In genomic region chr2:148875387-148876051, GRCh38 we compare ENCODE assay signal across 8 cellular contexts. TPM values are rescaled to one million over a fixed set of nuclear protein-coding genes. Genes with fewer than 3 reads are reported as not detected.
DNase-seq lines count a peak whose midpoint lies in the region; ATAC-seq, FAIRE-seq and TF ChIP-seq lines count a peak whose summit lies in the region.

No MANE protein-coding gene starts in this region.

- intact Hi-C loops in Right ventricle myocardium inferior (cut with DNase I): no loop called here
- intact Hi-C loops in left ventricle myocardium superior (cut with micrococcal nuclease): no loop called here
- intact Hi-C loops in PC-3 (cut with micrococcal nuclease): loop anchor here (10.0 kb wide), 1 partner anchor 231 kb away; the partner anchor contains the start of gene EPC2

- FAIRE-seq in HTR-8/SVneo (lab: Jason Lieb, UNC): no peak

- H3K36me3 ChIP-seq in PC-3 (ENCODE audit: low read depth, low read length): no peaks in the 10 kb centered on the region
- H3K36me3 ChIP-seq in esophagus (ENCODE audit: control insufficient read depth in 2 of 2, insufficient read depth in 2 of 2, low read length in 1 of 2): no peaks in the 10 kb centered on the region
- H3K36me3 ChIP-seq in rectal smooth muscle tissue (ENCODE audit: control insufficient read depth, insufficient read depth, low read length): no peaks in the 10 kb centered on the region

- no TSS peak for BruUV-seq in PC-3 (replicated peaks; lab: Mats Ljungman, UMichigan)

- H3K4me3 ChIP-seq in PC-3 (ENCODE audit: low read length) (peak overlapping the region; percentile 64), esophagus (ENCODE audit: low read depth in 1 of 2, low read length in 2 of 2) (peak overlapping the region; percentile 13 to 20), rectal smooth muscle tissue (ENCODE audit: low read length) (peak overlapping the region; percentile 48)

- H3K9me3 ChIP-seq in PC-3 (ENCODE audit: low read length) (no peaks in the 10 kb centered on the region), esophagus (ENCODE audit: control insufficient read depth in 2 of 2, insufficient read depth in 1 of 2, low read depth in 1 of 2, low read length in 1 of 2) (peaks cover 0 to 2% of the 10 kb centered on the region in 2 donors)

- H3K27ac ChIP-seq in PC-3 (ENCODE audit: low read length) (no peak overlapping the region), esophagus (ENCODE audit: low read depth in 2 of 2, low read length in 1 of 2) (no peak overlapping the region), rectal smooth muscle tissue (ENCODE audit: low read depth, low read length) (no peak overlapping the region)

- POLR2A ChIA-PET in PC-3 (lab: Charles Lee; ENCODE audit: unreplicated experiment): no interaction called here

- no peaks in the 10 kb centered on the region for H3K9me2 ChIP-seq in PC-3 (replicated peaks; ENCODE audit: low read length)

- CTCF ChIA-PET in PC-3 (lab: Charles Lee): no interaction called here

- WGBS in esophagus, 2 donors: 1% methylated on average over 28 to 74 of the region's 74 CpGs

- H3F3A ChIP-seq in PC-3 (ENCODE audit: low read length, unreplicated experiment): no peaks in the 10 kb centered on the region

- peak overlapping the region; percentile 74; the same call in 1 of the 2 replicates for H2AFZ ChIP-seq in PC-3 (ENCODE audit: low read length)

- no peak for DNase-seq in Right ventricle myocardium inferior (ENCODE audit: missing footprints)
- no peak for DNase-seq in left ventricle myocardium superior
- no peak for DNase-seq in PC-3
- no peak for DNase-seq in cerebellar cortex (ENCODE audit: low spot score)
- DNase-seq in HTR-8/SVneo (ENCODE audit: insufficient read length, low spot score): no peak

- H3K4me1 ChIP-seq in PC-3 (ENCODE audit: insufficient read depth, low read length): peaks cover 15% of the 10 kb centered on the region
- H3K4me1 ChIP-seq in esophagus (ENCODE audit: control insufficient read depth in 2 of 2, insufficient read depth in 2 of 2, low read length in 1 of 2): peaks cover 0 to 4% of the 10 kb centered on the region in 2 donors
- peaks cover 3% of the 10 kb centered on the region for H3K4me1 ChIP-seq in rectal smooth muscle tissue (ENCODE audit: control insufficient read depth, insufficient read depth, low read length)

- peak; percentile 5 for ATAC-seq in Right ventricle myocardium inferior
- no peak for ATAC-seq in left ventricle myocardium superior
- peak; percentile 27 for ATAC-seq in HG02610 (IDR thresholded peaks at IDR 0.05; ENCODE audit: unreplicated experiment)
- ATAC-seq in PC-3: peak; percentile 39

- H3K27me3 ChIP-seq in PC-3 (ENCODE audit: low read length) (peaks cover 28% of the 10 kb centered on the region), esophagus (ENCODE audit: control insufficient read depth in 1 of 2, insufficient read depth in 2 of 2, low read length in 2 of 2) (peaks cover 0 to 13% of the 10 kb centered on the region in 2 donors), rectal smooth muscle tissue (ENCODE audit: control insufficient read depth, insufficient read depth, low read length) (peaks cover 14% of the 10 kb centered on the region)

- peak overlapping the region; percentile 78 for H3K4me2 ChIP-seq in PC-3 (ENCODE audit: low read length)

- H3K79me2 ChIP-seq in PC-3 (ENCODE audit: low read length): no peaks in the 10 kb centered on the region

- no peaks in the 10 kb centered on the region for H4K20me1 ChIP-seq in PC-3 (ENCODE audit: low read length)

- H3K9ac ChIP-seq in PC-3 (ENCODE audit: low read length) (no peak overlapping the region), rectal smooth muscle tissue (ENCODE audit: low read length) (no peak overlapping the region)

- TF ChIP-seq CTCF in PC-3 (conservative IDR thresholded peaks at IDR 0.05; ENCODE audit: low read depth, low read length): no peak

RNA-seq across cellular contexts. Expression of gene KIF5C, which starts 0.5 kb away (rescaled TPM):
- 0.87 TPM for total RNA-seq in Right ventricle myocardium inferior
- total RNA-seq in left ventricle myocardium superior: 0.52 TPM
- 4.0 and 7.3 TPM in 2 replicates for total RNA-seq in PC-3 (2014; rRNA removed)
- under 1 TPM; 0.16 to 0.18 TPM for polyA plus RNA-seq in esophagus
